Comparison of ENCODE assay signal across 10 cellular contexts in the genomic region with DNA sequence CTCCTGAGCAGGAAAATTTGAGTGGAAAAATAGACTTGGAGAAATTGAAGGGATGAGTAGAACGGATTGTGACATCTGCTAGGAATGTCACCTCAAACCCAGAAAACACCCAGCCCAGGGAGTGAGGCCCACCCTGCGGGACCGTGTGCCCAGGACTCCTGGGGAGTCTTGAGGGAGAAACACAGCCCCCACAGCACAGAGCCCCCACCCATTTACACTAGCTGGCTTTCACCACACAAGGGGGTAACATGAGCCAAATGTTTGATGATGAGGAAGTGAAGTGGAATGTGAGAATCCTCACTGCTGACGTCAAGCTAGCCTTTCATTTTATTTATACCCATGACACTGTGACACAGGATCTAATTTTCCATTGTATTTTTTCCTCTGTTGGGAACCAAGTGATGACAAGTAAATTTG. TPM values are rescaled to one million over a fixed set of nuclear protein-coding genes. Genes with fewer than 3 reads are reported as not detected.
DNase-seq lines count a peak whose midpoint lies in the region; ATAC-seq and TF ChIP-seq lines count a peak whose summit lies in the region.
"Had no signal": no experiment of that assay in that cellular context is flagged by ENCODE, and none has a peak within 500 bp of the region (broad histone marks: within the 10 kb centered on the region; RNA-seq: fewer than 3 reads in every experiment).

No MANE protein-coding gene starts in this region.

- ATAC-seq in naive thymus-derived CD4-positive, alpha-beta T cell: no peak
- ATAC-seq: activated T-cell treated with anti-CD3 and anti-CD28 coated beads, Interleukin-2, amount 50 U/mL, for 4 hours had no signal

- H3K27me3 ChIP-seq in left ventricle myocardium inferior (ENCODE audit: low read depth) (no peaks in the 10 kb centered on the region), suprapubic skin (no peaks in the 10 kb centered on the region)
- H3K27me3 ChIP-seq in naive thymus-derived CD4-positive, alpha-beta T cell (ENCODE audit: control insufficient read depth in 2 of 2, insufficient read depth in 2 of 2, low read length in 2 of 2): no peaks in the 10 kb centered on the region
- H3K27me3 ChIP-seq: hepatocyte had no signal

- intact Hi-C loops in left ventricle myocardium inferior (cut with micrococcal nuclease): no loop called here
- intact Hi-C loops in naive thymus-derived CD4-positive, alpha-beta T cell (cut with micrococcal nuclease): no loop called here

- H3K4me3 Mint-ChIP-seq in naive thymus-derived CD4-positive, alpha-beta T cell: no peak overlapping the region
- H3K4me3 Mint-ChIP-seq: activated T-cell treated with anti-CD3 and anti-CD28 coated beads, Interleukin-2, amount 50 U/mL, for 4 hours had no signal

- WGBS in suprapubic skin: 23% methylated on average over 4 of the region's 4 CpGs

- no peaks in the 10 kb centered on the region for H3K36me3 Mint-ChIP-seq in naive thymus-derived CD4-positive, alpha-beta T cell

- no peak for TF ChIP-seq CTCF in WI38 (IDR thresholded peaks at IDR 0.05; ENCODE audit: low read depth, low read length)
- no peak for TF ChIP-seq CTCF in left ventricle myocardium inferior (IDR thresholded peaks at IDR 0.05; ENCODE audit: borderline replicate concordance)
- no peak for TF ChIP-seq CTCF in suprapubic skin (IDR thresholded peaks at IDR 0.05)

- CTCF ChIA-PET in naive thymus-derived CD4-positive, alpha-beta T cell (lab: Charles Lee): no interaction called here

- H3K9me3 Mint-ChIP-seq in naive thymus-derived CD4-positive, alpha-beta T cell: peaks cover 0 to 4% (median 0%) of the 10 kb centered on the region in 11 donors
- H3K9me3 Mint-ChIP-seq: activated T-cell treated with anti-CD3 and anti-CD28 coated beads, Interleukin-2, amount 50 U/mL, for 4 hours had no signal

- H3K9me3 ChIP-seq in left ventricle myocardium inferior (replicated peaks) (no peaks in the 10 kb centered on the region), suprapubic skin (no peaks in the 10 kb centered on the region)
- H3K9me3 ChIP-seq in naive thymus-derived CD4-positive, alpha-beta T cell (ENCODE audit: control insufficient read depth in 2 of 3, low read length in 3 of 3): no peaks in the 10 kb centered on the region

- peaks cover 37% of the 10 kb centered on the region for H3K4me1 ChIP-seq in left ventricle myocardium inferior
- peaks cover 24% of the 10 kb centered on the region for H3K4me1 ChIP-seq in suprapubic skin
- H3K4me1 ChIP-seq in naive thymus-derived CD4-positive, alpha-beta T cell (ENCODE audit: control insufficient read depth in 2 of 2, insufficient read depth in 2 of 2, low read length in 2 of 2): no peaks in the 10 kb centered on the region

- H3K36me3 ChIP-seq in left ventricle myocardium inferior (no peaks in the 10 kb centered on the region), suprapubic skin (no peaks in the 10 kb centered on the region)
- no peaks in the 10 kb centered on the region for H3K36me3 ChIP-seq in naive thymus-derived CD4-positive, alpha-beta T cell (ENCODE audit: control insufficient read depth in 2 of 3, insufficient read depth in 3 of 3, low read length in 3 of 3)

- no peak for TF ChIP-seq EP300 in suprapubic skin (IDR thresholded peaks at IDR 0.05)

- peak; percentile 16 for DNase-seq in HPDE6-E6E7 (ENCODE audit: extremely low spot score)
- DNase-seq in left ventricle myocardium inferior: no peak
- DNase-seq in suprapubic skin (ENCODE audit: low spot score in 2 of 2): no peak
- DNase-seq in NCI-H128 (lab: John Stamatoyannopoulos, UW; ENCODE audit: unreplicated experiment): no peak
- DNase-seq in naive thymus-derived CD4-positive, alpha-beta T cell: no peak
- DNase-seq in SKM-1 treated with dmso at 0.1 percent for 144 hours (lab: John Stamatoyannopoulos, UW; ENCODE audit: unreplicated experiment): no peak
- DNase-seq: activated T-cell treated with anti-CD3 and anti-CD28 coated beads, Interleukin-2, amount 50 U/mL, for 4 hours; stimulated activated CD4-positive, alpha-beta T cell treated with anti-CD3 and anti-CD28 coated beads, Interleukin-15, amount 100 ng/mL, for 24 hours had no signal

- POLR2A ChIA-PET in naive thymus-derived CD4-positive, alpha-beta T cell (lab: Charles Lee): no interaction called here

- TF ChIP-seq POLR2A in suprapubic skin (IDR thresholded peaks at IDR 0.05): no peak

- H3K4me1 Mint-ChIP-seq in naive thymus-derived CD4-positive, alpha-beta T cell: no peaks in the 10 kb centered on the region

- peak overlapping the region; percentile 41 for H3K4me3 ChIP-seq in WI38 (ENCODE audit: low read depth, low read length)
- no peak overlapping the region for H3K4me3 ChIP-seq in left ventricle myocardium inferior
- no peak overlapping the region for H3K4me3 ChIP-seq in suprapubic skin
- H3K4me3 ChIP-seq in naive thymus-derived CD4-positive, alpha-beta T cell (ENCODE audit: low read length): no peak overlapping the region
- H3K4me3 ChIP-seq: hepatocyte had no signal

- no peak overlapping the region for H3K27ac Mint-ChIP-seq in naive thymus-derived CD4-positive, alpha-beta T cell

- H3K27me3 Mint-ChIP-seq in naive thymus-derived CD4-positive, alpha-beta T cell: peaks cover 0 to 19% (median 12%) of the 10 kb centered on the region in 5 donors

- H3K27ac ChIP-seq in left ventricle myocardium inferior (replicated peaks) (peak overlapping the region; percentile 71), suprapubic skin (peak overlapping the region; percentile 62)
- H3K27ac ChIP-seq in naive thymus-derived CD4-positive, alpha-beta T cell (ENCODE audit: low read depth, low read length): no peak overlapping the region

RNA-seq across cellular contexts. Expression of a gene that starts 42.8 kb away (rescaled TPM):
- total RNA-seq in left ventricle myocardium inferior (5.9 TPM), suprapubic skin (1 to 10 TPM; 1.1 to 3.9 (median 1.5) TPM)
- 1 to 10 TPM in 1 of 5 experiments, not detected in 4; 1.2 TPM for total RNA-seq in naive thymus-derived CD4-positive, alpha-beta T cell
- polyA plus RNA-seq in naive thymus-derived CD4-positive, alpha-beta T cell: under 1 TPM in 1 of 2 donors, not detected in 1; 0.02 TPM
- total RNA-seq: activated T-cell treated with anti-CD3 and anti-CD28 coated beads, Interleukin-2, amount 50 U/mL, for 4 hours had no signal
